ENCODE assay signal across 2 cellular contexts in the genomic region with DNA sequence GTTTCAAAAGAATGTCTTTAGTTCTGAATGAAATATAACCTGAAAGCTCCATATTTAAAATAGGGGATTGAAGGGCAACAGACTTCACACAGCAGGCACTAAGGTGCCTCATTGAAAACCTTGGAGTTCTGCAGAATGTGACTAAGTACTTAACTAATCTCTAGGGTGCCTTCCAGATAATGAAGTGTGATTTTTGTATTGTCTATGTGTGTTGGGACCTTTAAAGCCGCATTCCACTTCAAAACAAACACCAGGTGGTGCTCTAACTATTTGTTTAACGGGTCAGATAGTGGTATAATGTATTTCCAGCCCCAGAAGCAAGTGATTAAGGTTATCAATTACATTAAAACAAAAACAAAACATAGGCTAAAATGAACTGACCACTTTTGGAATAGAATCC.
TF ChIP-seq lines count a peak whose summit lies in the region.

No MANE protein-coding gene starts in this region.

TF ChIP-seq in GM23338, 12 proteins besides CTCF, POLR2A, EP300 and RAD21 (continued from another document):
- TF ChIP-seq, protein P1, sequence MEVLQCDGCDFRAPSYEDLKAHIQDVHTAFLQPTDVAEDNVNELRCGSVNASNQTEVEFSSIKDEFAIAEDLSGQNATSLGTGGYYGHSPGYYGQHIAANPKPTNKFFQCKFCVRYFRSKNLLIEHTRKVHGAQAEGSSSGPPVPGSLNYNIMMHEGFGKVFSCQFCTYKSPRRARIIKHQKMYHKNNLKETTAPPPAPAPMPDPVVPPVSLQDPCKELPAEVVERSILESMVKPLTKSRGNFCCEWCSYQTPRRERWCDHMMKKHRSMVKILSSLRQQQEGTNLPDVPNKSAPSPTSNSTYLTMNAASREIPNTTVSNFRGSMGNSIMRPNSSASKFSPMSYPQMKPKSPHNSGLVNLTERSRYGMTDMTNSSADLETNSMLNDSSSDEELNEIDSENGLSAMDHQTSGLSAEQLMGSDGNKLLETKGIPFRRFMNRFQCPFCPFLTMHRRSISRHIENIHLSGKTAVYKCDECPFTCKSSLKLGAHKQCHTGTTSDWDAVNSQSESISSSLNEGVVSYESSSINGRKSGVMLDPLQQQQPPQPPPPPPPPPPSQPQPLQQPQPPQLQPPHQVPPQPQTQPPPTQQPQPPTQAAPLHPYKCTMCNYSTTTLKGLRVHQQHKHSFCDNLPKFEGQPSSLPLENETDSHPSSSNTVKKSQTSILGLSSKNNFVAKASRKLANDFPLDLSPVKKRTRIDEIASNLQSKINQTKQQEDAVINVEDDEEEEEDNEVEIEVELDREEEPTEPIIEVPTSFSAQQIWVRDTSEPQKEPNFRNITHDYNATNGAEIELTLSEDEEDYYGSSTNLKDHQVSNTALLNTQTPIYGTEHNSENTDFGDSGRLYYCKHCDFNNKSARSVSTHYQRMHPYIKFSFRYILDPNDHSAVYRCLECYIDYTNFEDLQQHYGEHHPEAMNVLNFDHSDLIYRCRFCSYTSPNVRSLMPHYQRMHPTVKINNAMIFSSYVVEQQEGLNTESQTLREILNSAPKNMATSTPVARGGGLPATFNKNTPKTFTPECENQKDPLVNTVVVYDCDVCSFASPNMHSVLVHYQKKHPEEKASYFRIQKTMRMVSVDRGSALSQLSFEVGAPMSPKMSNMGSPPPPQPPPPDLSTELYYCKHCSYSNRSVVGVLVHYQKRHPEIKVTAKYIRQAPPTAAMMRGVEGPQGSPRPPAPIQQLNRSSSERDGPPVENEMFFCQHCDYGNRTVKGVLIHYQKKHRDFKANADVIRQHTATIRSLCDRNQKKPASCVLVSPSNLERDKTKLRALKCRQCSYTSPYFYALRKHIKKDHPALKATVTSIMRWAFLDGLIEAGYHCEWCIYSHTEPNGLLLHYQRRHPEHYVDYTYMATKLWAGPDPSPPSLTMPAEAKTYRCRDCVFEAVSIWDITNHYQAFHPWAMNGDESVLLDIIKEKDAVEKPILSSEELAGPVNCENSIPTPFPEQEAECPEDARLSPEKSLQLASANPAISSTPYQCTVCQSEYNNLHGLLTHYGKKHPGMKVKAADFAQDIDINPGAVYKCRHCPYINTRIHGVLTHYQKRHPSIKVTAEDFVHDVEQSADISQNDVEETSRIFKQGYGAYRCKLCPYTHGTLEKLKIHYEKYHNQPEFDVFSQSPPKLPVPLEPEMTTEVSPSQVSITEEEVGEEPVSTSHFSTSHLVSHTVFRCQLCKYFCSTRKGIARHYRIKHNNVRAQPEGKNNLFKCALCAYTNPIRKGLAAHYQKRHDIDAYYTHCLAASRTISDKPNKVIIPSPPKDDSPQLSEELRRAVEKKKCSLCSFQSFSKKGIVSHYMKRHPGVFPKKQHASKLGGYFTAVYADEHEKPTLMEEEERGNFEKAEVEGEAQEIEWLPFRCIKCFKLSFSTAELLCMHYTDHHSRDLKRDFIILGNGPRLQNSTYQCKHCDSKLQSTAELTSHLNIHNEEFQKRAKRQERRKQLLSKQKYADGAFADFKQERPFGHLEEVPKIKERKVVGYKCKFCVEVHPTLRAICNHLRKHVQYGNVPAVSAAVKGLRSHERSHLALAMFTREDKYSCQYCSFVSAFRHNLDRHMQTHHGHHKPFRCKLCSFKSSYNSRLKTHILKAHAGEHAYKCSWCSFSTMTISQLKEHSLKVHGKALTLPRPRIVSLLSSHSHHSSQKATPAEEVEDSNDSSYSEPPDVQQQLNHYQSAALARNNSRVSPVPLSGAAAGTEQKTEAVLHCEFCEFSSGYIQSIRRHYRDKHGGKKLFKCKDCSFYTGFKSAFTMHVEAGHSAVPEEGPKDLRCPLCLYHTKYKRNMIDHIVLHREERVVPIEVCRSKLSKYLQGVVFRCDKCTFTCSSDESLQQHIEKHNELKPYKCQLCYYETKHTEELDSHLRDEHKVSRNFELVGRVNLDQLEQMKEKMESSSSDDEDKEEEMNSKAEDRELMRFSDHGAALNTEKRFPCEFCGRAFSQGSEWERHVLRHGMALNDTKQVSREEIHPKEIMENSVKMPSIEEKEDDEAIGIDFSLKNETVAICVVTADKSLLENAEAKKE (CRISPR knock-in tag; IDR thresholded peaks at IDR 0.05), result no peak
- TF ChIP-seq NANOG (IDR thresholded peaks at IDR 0.05; ENCODE audit: borderline replicate concordance) (no peak), ZNF331 (CRISPR knock-in tag; IDR thresholded peaks at IDR 0.05; ENCODE audit: low read depth) (no peak), POLR2AphosphoS5 (IDR thresholded peaks at IDR 0.05; ENCODE audit: low read depth) (no peak), JUNB (IDR thresholded peaks at IDR 0.05; ENCODE audit: unreplicated experiment) (no peak), CREB1 (CRISPR knock-in tag; IDR thresholded peaks at IDR 0.05; ENCODE audit: low read depth) (no peak), ZNF114 (CRISPR knock-in tag; IDR thresholded peaks at IDR 0.05) (no peak), STAT1 (IDR thresholded peaks at IDR 0.05; ENCODE audit: unreplicated experiment) (no peak), EZH2phosphoT487 (IDR thresholded peaks at IDR 0.05; ENCODE audit: unreplicated experiment) (no peak)
- TF ChIP-seq, protein P2, sequence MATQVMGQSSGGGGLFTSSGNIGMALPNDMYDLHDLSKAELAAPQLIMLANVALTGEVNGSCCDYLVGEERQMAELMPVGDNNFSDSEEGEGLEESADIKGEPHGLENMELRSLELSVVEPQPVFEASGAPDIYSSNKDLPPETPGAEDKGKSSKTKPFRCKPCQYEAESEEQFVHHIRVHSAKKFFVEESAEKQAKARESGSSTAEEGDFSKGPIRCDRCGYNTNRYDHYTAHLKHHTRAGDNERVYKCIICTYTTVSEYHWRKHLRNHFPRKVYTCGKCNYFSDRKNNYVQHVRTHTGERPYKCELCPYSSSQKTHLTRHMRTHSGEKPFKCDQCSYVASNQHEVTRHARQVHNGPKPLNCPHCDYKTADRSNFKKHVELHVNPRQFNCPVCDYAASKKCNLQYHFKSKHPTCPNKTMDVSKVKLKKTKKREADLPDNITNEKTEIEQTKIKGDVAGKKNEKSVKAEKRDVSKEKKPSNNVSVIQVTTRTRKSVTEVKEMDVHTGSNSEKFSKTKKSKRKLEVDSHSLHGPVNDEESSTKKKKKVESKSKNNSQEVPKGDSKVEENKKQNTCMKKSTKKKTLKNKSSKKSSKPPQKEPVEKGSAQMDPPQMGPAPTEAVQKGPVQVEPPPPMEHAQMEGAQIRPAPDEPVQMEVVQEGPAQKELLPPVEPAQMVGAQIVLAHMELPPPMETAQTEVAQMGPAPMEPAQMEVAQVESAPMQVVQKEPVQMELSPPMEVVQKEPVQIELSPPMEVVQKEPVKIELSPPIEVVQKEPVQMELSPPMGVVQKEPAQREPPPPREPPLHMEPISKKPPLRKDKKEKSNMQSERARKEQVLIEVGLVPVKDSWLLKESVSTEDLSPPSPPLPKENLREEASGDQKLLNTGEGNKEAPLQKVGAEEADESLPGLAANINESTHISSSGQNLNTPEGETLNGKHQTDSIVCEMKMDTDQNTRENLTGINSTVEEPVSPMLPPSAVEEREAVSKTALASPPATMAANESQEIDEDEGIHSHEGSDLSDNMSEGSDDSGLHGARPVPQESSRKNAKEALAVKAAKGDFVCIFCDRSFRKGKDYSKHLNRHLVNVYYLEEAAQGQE (IDR thresholded peaks at IDR 0.05; ENCODE audit: unreplicated experiment), result no peak
TF ChIP-seq in GM23338: peak in this region for 0.

TF ChIP-seq in WTC11, 78 proteins besides CTCF, POLR2A, EP300 and RAD21 (continued from another document):
- TF ChIP-seq, protein P3, sequence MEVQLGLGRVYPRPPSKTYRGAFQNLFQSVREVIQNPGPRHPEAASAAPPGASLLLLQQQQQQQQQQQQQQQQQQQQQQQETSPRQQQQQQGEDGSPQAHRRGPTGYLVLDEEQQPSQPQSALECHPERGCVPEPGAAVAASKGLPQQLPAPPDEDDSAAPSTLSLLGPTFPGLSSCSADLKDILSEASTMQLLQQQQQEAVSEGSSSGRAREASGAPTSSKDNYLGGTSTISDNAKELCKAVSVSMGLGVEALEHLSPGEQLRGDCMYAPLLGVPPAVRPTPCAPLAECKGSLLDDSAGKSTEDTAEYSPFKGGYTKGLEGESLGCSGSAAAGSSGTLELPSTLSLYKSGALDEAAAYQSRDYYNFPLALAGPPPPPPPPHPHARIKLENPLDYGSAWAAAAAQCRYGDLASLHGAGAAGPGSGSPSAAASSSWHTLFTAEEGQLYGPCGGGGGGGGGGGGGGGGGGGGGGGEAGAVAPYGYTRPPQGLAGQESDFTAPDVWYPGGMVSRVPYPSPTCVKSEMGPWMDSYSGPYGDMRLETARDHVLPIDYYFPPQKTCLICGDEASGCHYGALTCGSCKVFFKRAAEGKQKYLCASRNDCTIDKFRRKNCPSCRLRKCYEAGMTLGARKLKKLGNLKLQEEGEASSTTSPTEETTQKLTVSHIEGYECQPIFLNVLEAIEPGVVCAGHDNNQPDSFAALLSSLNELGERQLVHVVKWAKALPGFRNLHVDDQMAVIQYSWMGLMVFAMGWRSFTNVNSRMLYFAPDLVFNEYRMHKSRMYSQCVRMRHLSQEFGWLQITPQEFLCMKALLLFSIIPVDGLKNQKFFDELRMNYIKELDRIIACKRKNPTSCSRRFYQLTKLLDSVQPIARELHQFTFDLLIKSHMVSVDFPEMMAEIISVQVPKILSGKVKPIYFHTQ (CRISPR knock-in tag; IDR thresholded peaks at IDR 0.05), result no peak
- TF ChIP-seq ATF6 (CRISPR knock-in tag; IDR thresholded peaks at IDR 0.05) (no peak), JUN (CRISPR knock-in tag; IDR thresholded peaks at IDR 0.05) (no peak), NR3C1 (CRISPR knock-in tag; conservative IDR thresholded peaks at IDR 0.05; ENCODE audit: low read depth) (no peak), CBFB (CRISPR knock-in tag; IDR thresholded peaks at IDR 0.05; ENCODE audit: low read depth) (no peak), PRRX2 (CRISPR knock-in tag; IDR thresholded peaks at IDR 0.05) (no peak), HMGA2 (CRISPR knock-in tag; IDR thresholded peaks at IDR 0.05) (no peak), TEAD4 (CRISPR knock-in tag; IDR thresholded peaks at IDR 0.05) (no peak)
- TF ChIP-seq, protein P4, sequence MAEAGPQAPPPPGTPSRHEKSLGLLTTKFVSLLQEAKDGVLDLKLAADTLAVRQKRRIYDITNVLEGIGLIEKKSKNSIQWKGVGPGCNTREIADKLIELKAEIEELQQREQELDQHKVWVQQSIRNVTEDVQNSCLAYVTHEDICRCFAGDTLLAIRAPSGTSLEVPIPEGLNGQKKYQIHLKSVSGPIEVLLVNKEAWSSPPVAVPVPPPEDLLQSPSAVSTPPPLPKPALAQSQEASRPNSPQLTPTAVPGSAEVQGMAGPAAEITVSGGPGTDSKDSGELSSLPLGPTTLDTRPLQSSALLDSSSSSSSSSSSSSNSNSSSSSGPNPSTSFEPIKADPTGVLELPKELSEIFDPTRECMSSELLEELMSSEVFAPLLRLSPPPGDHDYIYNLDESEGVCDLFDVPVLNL (CRISPR knock-in tag; IDR thresholded peaks at IDR 0.05; ENCODE audit: borderline replicate concordance, low read depth), result no peak
TF ChIP-seq in WTC11: peak in this region for 0.
